Comparison of ENCODE assay signal across 21 cellular contexts in the genomic region with DNA sequence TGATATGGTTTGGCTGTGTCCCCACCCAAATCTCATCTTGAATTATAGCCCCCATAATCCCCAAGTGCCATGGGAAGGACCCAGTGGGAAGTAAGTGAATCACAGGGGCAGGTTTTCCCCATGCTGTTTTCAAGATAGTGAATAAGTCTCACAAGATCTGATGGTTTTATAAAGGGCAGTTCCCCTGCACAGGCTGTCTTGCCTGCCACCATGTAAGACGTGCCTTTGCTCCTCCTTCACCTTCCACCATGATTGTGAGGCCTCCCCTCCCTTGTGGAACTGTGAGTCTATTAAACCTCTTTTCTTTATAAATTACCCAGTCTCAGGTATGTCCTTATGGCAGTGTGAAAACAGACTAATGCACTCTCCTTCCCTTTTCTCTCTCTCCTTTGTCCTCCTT. TPM values are rescaled to one million over a fixed set of nuclear protein-coding genes. Genes with fewer than 3 reads are reported as not detected.
"Had no signal": no experiment of that assay in that cellular context is flagged by ENCODE, and none has a peak within 500 bp of the region (broad histone marks: within the 10 kb centered on the region; RNA-seq: fewer than 3 reads in every experiment).

No MANE protein-coding gene starts in this region.

RNA-seq across cellular contexts. Expression of a gene that starts 27.1 kb away (rescaled TPM):
- total RNA-seq: activated naive CD4-positive, alpha-beta T cell treated with anti-CD3 and anti-CD28 coated beads for 36 hours; activated naive CD4-positive, alpha-beta T cell treated with anti-CD3 and anti-CD28 coated beads, Interleukin-2, amount 50 U/mL, for 72 hours; activated naive CD8-positive, alpha-beta T cell treated with anti-CD3 and anti-CD28 coated beads for 36 hours; activated naive CD8-positive, alpha-beta T cell treated with anti-CD3 and anti-CD28 coated beads, Interleukin-2, amount 10 ng/mL, durations not matched to agents 7 days and 5 days; activated T-cell treated with anti-CD3 and anti-CD28 coated beads, Interleukin-2, amount 50 U/mL, for 4 hours; activated T-cell treated with anti-CD3 and anti-CD28 coated beads, Interleukin-2, amount 50 U/mL, for 72 hours; activated T-helper 1 cell treated with anti-CD3 and anti-CD28 coated beads, Interleukin-12 subunit alpha, Interleukin-12 subunit beta, Interleukin-2, Interleukin-4 antibody, amounts not matched to agents 30 ng/mL and 10 ng/mL and 1 ng/mL, durations not matched to agents 14 hours and 24 hours and 36 hours; activated T-helper 17 cell treated with anti-CD3 and anti-CD28 coated beads, Interleukin-2, amount 50 U/mL, for 72 hours; activated T-helper 2 cell treated with anti-CD3 and anti-CD28 coated beads, Interferon-gamma antibody, Interleukin-2, Interleukin-4, amounts not matched to agents 10 μg/mL and 5 μg/mL and 100 μg/mL, durations not matched to agents 14 hours and 24 hours and 36 hours; adrenal gland; aorta; ascending aorta; astrocyte; body of pancreas; breast epithelium; bronchial epithelial cell; cardiac muscle cell; cardiac septum; cerebellum; chondrocyte had no signal
- polyA plus RNA-seq: adipose tissue, adrenal gland, aorta, cardiac muscle cell had no signal
